ENCODE assay signal across 8 cellular contexts in the genomic region with DNA sequence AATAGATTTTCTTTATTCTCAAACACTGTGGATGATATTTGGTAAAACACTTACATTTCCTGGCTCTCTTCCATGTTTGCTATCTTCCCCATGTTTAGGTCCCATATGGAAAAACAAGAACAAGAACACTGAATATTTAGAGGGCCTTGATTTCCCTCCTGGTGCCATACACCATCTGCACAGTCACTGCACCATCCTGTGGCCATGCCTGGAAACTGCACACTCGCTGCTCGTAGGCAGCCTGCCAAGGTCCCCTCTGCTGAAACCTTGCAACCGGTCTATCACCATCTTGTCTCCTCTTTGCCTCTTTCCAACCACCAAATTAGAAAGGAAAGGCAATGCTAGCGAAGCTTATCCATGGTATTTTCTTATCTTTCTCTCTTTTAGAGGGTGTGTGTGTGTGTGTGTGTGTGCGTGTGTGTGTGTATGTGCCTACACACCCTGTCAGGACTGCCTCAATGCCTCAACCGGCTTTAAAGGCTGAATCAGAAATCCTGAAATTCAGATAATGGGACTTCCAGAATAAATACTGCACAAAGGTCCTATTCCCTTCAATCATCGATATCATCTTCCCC.
DNase-seq lines count a peak whose midpoint lies in the region; ATAC-seq and TF ChIP-seq lines count a peak whose summit lies in the region.

No MANE protein-coding gene starts in this region.

- no peaks in the 10 kb centered on the region for H3K27me3 ChIP-seq in BE2C
- no peaks in the 10 kb centered on the region for H3K27me3 ChIP-seq in effector memory CD4-positive, alpha-beta T cell (replicated peaks; ENCODE audit: control insufficient read depth, insufficient read depth, low read length, poor library complexity, severe bottlenecking)
- peaks cover 0 to 3% (median 0%) of the 10 kb centered on the region in 3 donors for H3K27me3 ChIP-seq in sigmoid colon

- DNase-seq in BE2C (peak; percentile 51), NCI-H1694 treated with DMSO at 0.1 percent for 48 hours (lab: John Stamatoyannopoulos, UW) (peak; percentile 52), myocyte (ENCODE audit: low read depth) (peak; percentile 8), sigmoid colon (no peak)
- peak; percentile 56 for DNase-seq in activated CD4-positive, alpha-beta T cell treated with anti-CD3 and anti-CD28 coated beads for 48 hours
- peak in 2 of 3 donors; percentile 0 to 2 for DNase-seq in effector memory CD4-positive, alpha-beta T cell

- H3K4me1 ChIP-seq in BE2C (no peaks in the 10 kb centered on the region), sigmoid colon (no peaks in the 10 kb centered on the region)
- H3K4me1 ChIP-seq in effector memory CD4-positive, alpha-beta T cell (ENCODE audit: control insufficient read depth, insufficient read depth, low read length, poor library complexity, severe bottlenecking), result no peaks in the 10 kb centered on the region

- H3K36me3 ChIP-seq in BE2C (no peaks in the 10 kb centered on the region), sigmoid colon (no peaks in the 10 kb centered on the region)
- H3K36me3 ChIP-seq in effector memory CD4-positive, alpha-beta T cell (ENCODE audit: control insufficient read depth, insufficient read depth, low read length), result no peaks in the 10 kb centered on the region

- H3K4me3 ChIP-seq in BE2C (ENCODE audit: low read depth, low read length) (no peak overlapping the region), sigmoid colon (no peak overlapping the region)
- H3K4me3 ChIP-seq in effector memory CD4-positive, alpha-beta T cell (ENCODE audit: insufficient read depth, low read depth, low read length, poor library complexity, severe bottlenecking), result no peak overlapping the region

- intact Hi-C loops in sigmoid colon (cut with DNase I), result no loop called here

- TF ChIP-seq EP300 in sigmoid colon (IDR thresholded peaks at IDR 0.05), result no peak

- ATAC-seq in GM19043 (IDR thresholded peaks at IDR 0.05; ENCODE audit: low read depth, unreplicated experiment) (peak; percentile 66), HG02763 (IDR thresholded peaks at IDR 0.05; ENCODE audit: unreplicated experiment) (no peak)

- 33 to 58% methylated on average over 7 of the region's 7 CpGs for WGBS in sigmoid colon, 2 donors

- peak; percentile 54 for TF ChIP-seq CTCF in BE2C (IDR thresholded peaks at IDR 0.05; ENCODE audit: low read depth, low read length)
- TF ChIP-seq CTCF in sigmoid colon (IDR thresholded peaks at IDR 0.05), result peak in 2 of 4 experiments; percentile 15 to 29

- TF ChIP-seq POLR2A in sigmoid colon (IDR thresholded peaks at IDR 0.05), result no peak

- no peak overlapping the region for H3K27ac ChIP-seq in effector memory CD4-positive, alpha-beta T cell (ENCODE audit: insufficient read depth, low read length, poor library complexity, severe bottlenecking)
- no peak overlapping the region for H3K27ac ChIP-seq in sigmoid colon

- H3K9me3 ChIP-seq in BE2C, result no peaks in the 10 kb centered on the region
- no peaks in the 10 kb centered on the region for H3K9me3 ChIP-seq in effector memory CD4-positive, alpha-beta T cell (ENCODE audit: control insufficient read depth, low read length)
- no peaks in the 10 kb centered on the region for H3K9me3 ChIP-seq in sigmoid colon
